1 cellular context compared by ENCODE assay signal in genomic region chr1:37989381-37989930, GRCh38.
TF ChIP-seq lines count a peak whose summit lies in the region.

No MANE protein-coding gene starts in this region.

TF ChIP-seq in K562, 482 proteins besides CTCF, POLR2A, EP300 and RAD21 (continues in another document):
- TF ChIP-seq NKRF (IDR thresholded peaks at IDR 0.05; ENCODE audit: borderline replicate concordance) (peak; percentile 88; the same call in 1 of the 2 replicates), SAP30 (IDR thresholded peaks at IDR 0.05; ENCODE audit: borderline replicate concordance, insufficient read depth, low read depth, low read length, poor library complexity, severe bottlenecking) (peak; percentile 91), ZNF511 (CRISPR knock-in tag; IDR thresholded peaks at IDR 0.05) (peak; percentile 79), KLF6 (CRISPR knock-in tag; IDR thresholded peaks at IDR 0.05; ENCODE audit: borderline replicate concordance) (no peak), JUND (IDR thresholded peaks at IDR 0.05; ENCODE audit: borderline replicate concordance, low read depth, low read length) (no peak), JUND (tag; IDR thresholded peaks at IDR 0.05; ENCODE audit: borderline replicate concordance, low read depth, low read length) (0 out of 3 replicates have a peak, but pooled peaks have one; percentile 10), BCLAF1 (IDR thresholded peaks at IDR 0.05; ENCODE audit: borderline replicate concordance in 1 of 2, control insufficient read depth in 1 of 2, low read depth in 2 of 2, low read length in 1 of 2) (0 out of 4 replicates have a peak, but pooled peaks of 1 of the 2 experiments have one; percentile 47), RB1 (IDR thresholded peaks at IDR 0.05; ENCODE audit: low read depth) (peak; percentile 90), E2F6 (IDR thresholded peaks at IDR 0.05; ENCODE audit: borderline replicate concordance in 1 of 2, extremely low read depth in 1 of 2, insufficient read depth in 1 of 2, insufficient read length in 1 of 2, low read depth in 1 of 2, low read length in 1 of 2, poor library complexity in 1 of 2, severe bottlenecking in 1 of 2) (peak; percentile 37 to 61), CREB3L1 (IDR thresholded peaks at IDR 0.05; ENCODE audit: borderline replicate concordance, low read depth) (no peak), TAF15 (IDR thresholded peaks at IDR 0.05; ENCODE audit: low read depth, low read length) (0 out of 2 replicates have a peak, but pooled peaks have one; percentile 22), GTF2E2 (tag; IDR thresholded peaks at IDR 0.05) (peak; percentile 40; the same call in 1 of the 2 replicates), STAT6 (CRISPR knock-in tag; IDR thresholded peaks at IDR 0.05) (0 out of 2 replicates have a peak, but pooled peaks have one; percentile 4), PREB (CRISPR knock-in tag; IDR thresholded peaks at IDR 0.05) (0 out of 2 replicates have a peak, but pooled peaks have one; percentile 36), ZNF407 (IDR thresholded peaks at IDR 0.05; ENCODE audit: low read depth) (0 out of 2 replicates have a peak, but pooled peaks have one; percentile 22), ZNF232 (CRISPR knock-in tag; IDR thresholded peaks at IDR 0.05) (peak; percentile 20; the same call in 1 of the 2 replicates), E2F1 (CRISPR knock-in tag; IDR thresholded peaks at IDR 0.05) (peak; percentile 20; the same call in 1 of the 2 replicates), ZFX (CRISPR knock-in tag; IDR thresholded peaks at IDR 0.05) (peak; percentile 60), PHB (CRISPR knock-in tag; IDR thresholded peaks at IDR 0.05) (0 out of 2 replicates have a peak, but pooled peaks have one; percentile 89), HIVEP1 (CRISPR knock-in tag; IDR thresholded peaks at IDR 0.05) (no peak), IRF1 (CRISPR knock-in tag; IDR thresholded peaks at IDR 0.05; ENCODE audit: borderline replicate concordance) (peak; percentile 91; the same call in 1 of the 2 replicates), EHMT2 (IDR thresholded peaks at IDR 0.05) (no peak), ZNF830 (CRISPR knock-in tag; IDR thresholded peaks at IDR 0.05) (peak; percentile 64; the same call in 1 of the 2 replicates), GTF2F1 (IDR thresholded peaks at IDR 0.05; ENCODE audit: low read depth, low read length) (no peak), DNMT1 (IDR thresholded peaks at IDR 0.05) (peak; percentile 98; the same call in 1 of the 2 replicates), FOXO4 (CRISPR knock-in tag; IDR thresholded peaks at IDR 0.05) (no peak)
